In genomic region chrX:338836-339400, GRCh38 we compare ENCODE assay signal across 25 cellular contexts. TPM values are rescaled to one million over a fixed set of nuclear protein-coding genes. Genes with fewer than 3 reads are reported as not detected.
DNase-seq lines count a peak whose midpoint lies in the region; ATAC-seq and TF ChIP-seq lines count a peak whose summit lies in the region.
"Had no signal": no experiment of that assay in that cellular context is flagged by ENCODE, and none has a peak within 500 bp of the region (broad histone marks: within the 10 kb centered on the region; RNA-seq: fewer than 3 reads in every experiment).

No MANE protein-coding gene starts in this region.

- H2BK120ac ChIP-seq in neuronal stem cell (ENCODE audit: low read depth, low read length) = no peak overlapping the region

- no CpG with 5 or more reads among the region's 44 CpGs for WGBS in neuronal stem cell (ENCODE audit: extremely low coverage in 2 of 2, insufficient read length in 2 of 2, insufficient replicate concordance in 1 of 2), 2 donors

- TF ChIP-seq CTCF in CD4-positive, alpha-beta T cell (IDR thresholded peaks at IDR 0.05) = no peak
- TF ChIP-seq CTCF in BE2C (IDR thresholded peaks at IDR 0.05; ENCODE audit: low read depth, low read length) = no peak

- no peaks in the 10 kb centered on the region for H3K4me1 Mint-ChIP-seq in CD4-positive, alpha-beta T cell (ENCODE audit: low read depth)
- H3K4me1 Mint-ChIP-seq: CD14-positive monocyte had no signal

- CTCF ChIA-PET in CD4-positive, alpha-beta T cell (lab: Charles Lee) = no interaction called here

- no peaks in the 10 kb centered on the region for H3K9me3 ChIP-seq in CD4-positive, alpha-beta T cell (ENCODE audit: control insufficient read depth, low read length)
- H3K9me3 ChIP-seq in neuronal stem cell (replicated peaks in 1 of 2; ENCODE audit: control insufficient read depth in 2 of 2, insufficient read depth in 1 of 2, low read depth in 1 of 2, low read length in 2 of 2) (peaks cover 9 to 14% of the 10 kb centered on the region in 2 donors), BE2C (no peaks in the 10 kb centered on the region)
- H3K9me3 ChIP-seq: adrenal gland, colonic mucosa, esophagus squamous epithelium, gastrocnemius medialis, suprapubic skin, uterus had no signal

- no peak overlapping the region for H4K91ac ChIP-seq in neuronal stem cell (ENCODE audit: low read depth, low read length, poor library complexity)

- POLR2A ChIA-PET in CD4-positive, alpha-beta T cell (lab: Charles Lee) = no interaction called here

- H3K27ac ChIP-seq in CD4-positive, alpha-beta T cell (ENCODE audit: low read depth, low read length) = no peak overlapping the region
- no peak overlapping the region for H3K27ac ChIP-seq in neuronal stem cell (replicated peaks; ENCODE audit: low read length)
- H3K27ac ChIP-seq: adrenal gland, colonic mucosa, esophagus squamous epithelium, gastrocnemius medialis, suprapubic skin, uterus had no signal

- no peak overlapping the region for H3K27ac Mint-ChIP-seq in CD4-positive, alpha-beta T cell
- H3K27ac Mint-ChIP-seq: CD14-positive monocyte had no signal

- H3K4ac ChIP-seq in neuronal stem cell (ENCODE audit: low read length) = no peak overlapping the region

- no peak overlapping the region for H2BK15ac ChIP-seq in neuronal stem cell (ENCODE audit: low read length)

- peak; percentile 39 for ATAC-seq in CD4-positive, alpha-beta T cell (ENCODE audit: poor library complexity)
- ATAC-seq in esophagus mucosa = peak; percentile 15
- no peak for ATAC-seq in GM18858 (IDR thresholded peaks at IDR 0.05; ENCODE audit: unreplicated experiment)
- ATAC-seq in GM18907 (IDR thresholded peaks at IDR 0.05; ENCODE audit: unreplicated experiment) = no peak
- ATAC-seq: effector memory CD8-positive, alpha-beta T cell; gastrocnemius medialis had no signal

- no peak overlapping the region for H2BK5ac ChIP-seq in neuronal stem cell (ENCODE audit: low read length)

- no peak overlapping the region for H3K14ac ChIP-seq in neuronal stem cell (ENCODE audit: low read length)

- H4K8ac ChIP-seq in neuronal stem cell (ENCODE audit: low read depth, low read length) = no peak overlapping the region

- H3K4me1 ChIP-seq in neuronal stem cell (ENCODE audit: control insufficient read depth in 2 of 2, insufficient read depth in 1 of 2, low read depth in 1 of 2, low read length in 2 of 2) (no peaks in the 10 kb centered on the region), BE2C (no peaks in the 10 kb centered on the region)
- H3K4me1 ChIP-seq: adrenal gland, colonic mucosa, esophagus squamous epithelium, gastrocnemius medialis, suprapubic skin, uterus had no signal

- no peaks in the 10 kb centered on the region for H3K27me3 ChIP-seq in CD4-positive, alpha-beta T cell (ENCODE audit: control insufficient read depth, insufficient read depth, low read length)
- H3K27me3 ChIP-seq in H7 (ENCODE audit: control insufficient read depth, insufficient read depth, low read length) (no peaks in the 10 kb centered on the region), neuronal stem cell (ENCODE audit: control insufficient read depth in 3 of 3, insufficient read depth in 3 of 3, low read depth in 1 of 3, low read length in 3 of 3) (no peaks in the 10 kb centered on the region), BE2C (no peaks in the 10 kb centered on the region)
- H3K27me3 ChIP-seq: adrenal gland, colonic mucosa, esophagus squamous epithelium, gastrocnemius medialis, suprapubic skin, uterus had no signal

- peak overlapping the region; percentile 30 for H3K9ac ChIP-seq in neuronal stem cell (ENCODE audit: low read depth, low read length, poor library complexity)

- peaks cover 4% of the 10 kb centered on the region for H3K79me1 ChIP-seq in neuronal stem cell (ENCODE audit: low read depth, low read length)

- no peaks in the 10 kb centered on the region for H3K9me3 Mint-ChIP-seq in CD4-positive, alpha-beta T cell
- H3K9me3 Mint-ChIP-seq: effector memory CD8-positive, alpha-beta T cell had no signal

- H2AFZ ChIP-seq in neuronal stem cell (ENCODE audit: low read length) = no peak overlapping the region

- no peak overlapping the region for H3K4me2 ChIP-seq in neuronal stem cell (ENCODE audit: insufficient read depth, low read length, poor library complexity, severe bottlenecking)

- H3K4me3 ChIP-seq in H7 (ENCODE audit: insufficient read depth, low read depth, low read length) (no peak overlapping the region), neuronal stem cell (ENCODE audit: low read length in 2 of 2) (peak overlapping the region in 1 of 2 donors; percentile 22), BE2C (ENCODE audit: low read depth, low read length) (no peak overlapping the region)
- H3K4me3 ChIP-seq: adrenal gland, colonic mucosa, esophagus squamous epithelium, gastrocnemius medialis, lung, suprapubic skin, uterus had no signal

- H3K36me3 ChIP-seq in H7 (replicated peaks; ENCODE audit: control insufficient read depth, insufficient read depth, low read length) (peaks cover 4% of the 10 kb centered on the region; the same call in 1 of the 2 replicates), neuronal stem cell (replicated peaks in 1 of 2; ENCODE audit: control insufficient read depth in 2 of 2, insufficient read depth in 2 of 2, low read length in 2 of 2) (peaks cover 23 to 59% of the 10 kb centered on the region in 2 donors), BE2C (no peaks in the 10 kb centered on the region)
- H3K36me3 ChIP-seq: adrenal gland, colonic mucosa, uterus had no signal

- peak overlapping the region; percentile 91 for H3K23ac ChIP-seq in neuronal stem cell (ENCODE audit: low read depth, low read length, poor library complexity)

- no peak overlapping the region for H2BK12ac ChIP-seq in neuronal stem cell (ENCODE audit: low read length)

- no peak overlapping the region for H3K4me3 Mint-ChIP-seq in CD4-positive, alpha-beta T cell
- H3K4me3 Mint-ChIP-seq: CD14-positive monocyte; effector memory CD8-positive, alpha-beta T cell had no signal

- peaks cover 19% of the 10 kb centered on the region for H3K36me3 Mint-ChIP-seq in CD4-positive, alpha-beta T cell (ENCODE audit: low read depth)

- no peak for DNase-seq in CD4-positive, alpha-beta T cell
- peak; percentile 73 for DNase-seq in H7
- no peak for DNase-seq in neuronal stem cell (ENCODE audit: low spot score)
- DNase-seq in BE2C = no peak
- DNase-seq: activated CD4-positive, alpha-beta T cell treated with anti-CD3 and anti-CD28 coated beads, Interleukin-2, amount 50 U/mL, for 48 hours; activated T-cell treated with anti-CD3 and anti-CD28 coated beads for 4 hours; adrenal gland; colonic mucosa; effector memory CD8-positive, alpha-beta T cell; EL; esophagus squamous epithelium; gastrocnemius medialis; hypothalamus; NCI-H1105; NCI-H2081 treated with DMSO at 0.1 percent for 48 hours; NCI-H345; NCI-H774; T-helper 9 cell; uterus had no signal

- peak overlapping the region; percentile 57 for H3K18ac ChIP-seq in neuronal stem cell (ENCODE audit: low read length)

- no peaks in the 10 kb centered on the region for H3K27me3 Mint-ChIP-seq in CD4-positive, alpha-beta T cell
- H3K27me3 Mint-ChIP-seq: effector memory CD8-positive, alpha-beta T cell had no signal

- intact Hi-C loops in CD4-positive, alpha-beta T cell (cut with DNase I, micrococcal nuclease) = no loop called here

- H2AK5ac ChIP-seq in neuronal stem cell (ENCODE audit: low read depth, low read length) = no peak overlapping the region

RNA-seq across cellular contexts. Expression of gene GTPBP6, which starts 20.3 kb away (rescaled TPM):
- total RNA-seq in CD4-positive, alpha-beta T cell = 10 to 100 TPM; 53.5 to 53.9 TPM
- total RNA-seq in H7 (2014; rRNA removed; shearing (Covaris generic)) = 38.4 and 48.9 TPM in 2 replicates
- total RNA-seq in esophagus mucosa = 35.3 TPM
- 42.2 TPM for polyA plus RNA-seq in neuronal stem cell (2013, experiment 1 of 2)
- 42.0 TPM for polyA plus RNA-seq in neuronal stem cell (2013, experiment 2 of 2)
- 69.9 TPM for polyA plus RNA-seq in BE2C (2012; ENCODE audit: insufficient read depth, insufficient read length, low read depth)

RNA-seq across cellular contexts. Expression of gene PPP2R3B, which starts 47.8 kb away (rescaled TPM):
- total RNA-seq in CD4-positive, alpha-beta T cell = 10 to 100 TPM; 12.1 to 14.0 TPM
- total RNA-seq in H7 (2014; rRNA removed; shearing (Covaris generic)) = 63.1 and 113 TPM in 2 replicates
- 13.8 TPM for total RNA-seq in esophagus mucosa
- 57.0 TPM for polyA plus RNA-seq in neuronal stem cell (2013, experiment 1 of 2)
- 53.8 TPM for polyA plus RNA-seq in neuronal stem cell (2013, experiment 2 of 2)
- 4.9 TPM for polyA plus RNA-seq in BE2C (2012; ENCODE audit: insufficient read depth, insufficient read length, low read depth)

RNA-seq across cellular contexts. Expression of gene PLCXD1, which starts 57.7 kb away (rescaled TPM):
- total RNA-seq in CD4-positive, alpha-beta T cell = 10 to 100 TPM; 33.0 to 35.8 TPM
- 86.3 and 92.0 TPM in 2 replicates for total RNA-seq in H7 (2014; rRNA removed; shearing (Covaris generic))
- 17.8 TPM for total RNA-seq in esophagus mucosa
- 32.6 TPM for polyA plus RNA-seq in neuronal stem cell (2013, experiment 1 of 2)
- 33.7 TPM for polyA plus RNA-seq in neuronal stem cell (2013, experiment 2 of 2)
- polyA plus RNA-seq in BE2C (2012; ENCODE audit: insufficient read depth, insufficient read length, low read depth) = 19.4 TPM

Comparison
In these comparisons a context has a peak if more than half of its experiments do, and no peak if none do; other contexts are left out.
1. ATAC-seq: peak in CD4-positive, alpha-beta T cell (single experiment) and esophagus mucosa (single experiment); none in GM18858 (single experiment) and GM18907 (single experiment).